In the genomic region with DNA sequence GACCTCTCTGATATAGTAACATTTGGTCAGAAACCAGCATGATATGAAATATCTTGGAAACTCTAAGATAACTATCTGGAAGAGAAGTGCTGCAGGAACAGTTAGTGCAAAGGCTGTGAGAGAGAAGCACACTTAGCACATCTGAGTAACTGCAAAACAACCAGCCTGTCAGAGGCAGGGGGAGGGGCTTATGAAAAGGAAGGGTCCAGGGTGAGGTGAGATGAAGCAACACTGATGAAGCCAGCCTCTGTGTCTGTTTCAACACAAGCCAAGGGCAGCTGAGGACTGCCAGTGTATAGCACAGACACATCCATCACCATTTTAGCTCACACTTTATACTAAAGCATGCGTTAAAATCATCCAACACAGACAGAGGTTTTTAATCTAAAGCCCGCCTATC, we compare ENCODE assay signal across 1 cellular context.
TF ChIP-seq lines count a peak whose summit lies in the region.

No MANE protein-coding gene starts in this region.

TF ChIP-seq in GM23338, 12 proteins besides CTCF, POLR2A, EP300 and RAD21 (continued from another document):
- TF ChIP-seq, protein P1, sequence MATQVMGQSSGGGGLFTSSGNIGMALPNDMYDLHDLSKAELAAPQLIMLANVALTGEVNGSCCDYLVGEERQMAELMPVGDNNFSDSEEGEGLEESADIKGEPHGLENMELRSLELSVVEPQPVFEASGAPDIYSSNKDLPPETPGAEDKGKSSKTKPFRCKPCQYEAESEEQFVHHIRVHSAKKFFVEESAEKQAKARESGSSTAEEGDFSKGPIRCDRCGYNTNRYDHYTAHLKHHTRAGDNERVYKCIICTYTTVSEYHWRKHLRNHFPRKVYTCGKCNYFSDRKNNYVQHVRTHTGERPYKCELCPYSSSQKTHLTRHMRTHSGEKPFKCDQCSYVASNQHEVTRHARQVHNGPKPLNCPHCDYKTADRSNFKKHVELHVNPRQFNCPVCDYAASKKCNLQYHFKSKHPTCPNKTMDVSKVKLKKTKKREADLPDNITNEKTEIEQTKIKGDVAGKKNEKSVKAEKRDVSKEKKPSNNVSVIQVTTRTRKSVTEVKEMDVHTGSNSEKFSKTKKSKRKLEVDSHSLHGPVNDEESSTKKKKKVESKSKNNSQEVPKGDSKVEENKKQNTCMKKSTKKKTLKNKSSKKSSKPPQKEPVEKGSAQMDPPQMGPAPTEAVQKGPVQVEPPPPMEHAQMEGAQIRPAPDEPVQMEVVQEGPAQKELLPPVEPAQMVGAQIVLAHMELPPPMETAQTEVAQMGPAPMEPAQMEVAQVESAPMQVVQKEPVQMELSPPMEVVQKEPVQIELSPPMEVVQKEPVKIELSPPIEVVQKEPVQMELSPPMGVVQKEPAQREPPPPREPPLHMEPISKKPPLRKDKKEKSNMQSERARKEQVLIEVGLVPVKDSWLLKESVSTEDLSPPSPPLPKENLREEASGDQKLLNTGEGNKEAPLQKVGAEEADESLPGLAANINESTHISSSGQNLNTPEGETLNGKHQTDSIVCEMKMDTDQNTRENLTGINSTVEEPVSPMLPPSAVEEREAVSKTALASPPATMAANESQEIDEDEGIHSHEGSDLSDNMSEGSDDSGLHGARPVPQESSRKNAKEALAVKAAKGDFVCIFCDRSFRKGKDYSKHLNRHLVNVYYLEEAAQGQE (IDR thresholded peaks at IDR 0.05; ENCODE audit: unreplicated experiment) = no peak
- TF ChIP-seq NANOG (IDR thresholded peaks at IDR 0.05; ENCODE audit: borderline replicate concordance) (no peak), EZH2phosphoT487 (IDR thresholded peaks at IDR 0.05; ENCODE audit: unreplicated experiment) (no peak), ZNF331 (CRISPR knock-in tag; IDR thresholded peaks at IDR 0.05; ENCODE audit: low read depth) (no peak), POLR2AphosphoS5 (IDR thresholded peaks at IDR 0.05; ENCODE audit: low read depth) (no peak), STAT1 (IDR thresholded peaks at IDR 0.05; ENCODE audit: unreplicated experiment) (no peak), JUNB (IDR thresholded peaks at IDR 0.05; ENCODE audit: unreplicated experiment) (no peak), EZH2 (IDR thresholded peaks at IDR 0.05; ENCODE audit: low read depth, unreplicated experiment) (no peak), CREB1 (CRISPR knock-in tag; IDR thresholded peaks at IDR 0.05; ENCODE audit: low read depth) (no peak)
- TF ChIP-seq, protein P2, sequence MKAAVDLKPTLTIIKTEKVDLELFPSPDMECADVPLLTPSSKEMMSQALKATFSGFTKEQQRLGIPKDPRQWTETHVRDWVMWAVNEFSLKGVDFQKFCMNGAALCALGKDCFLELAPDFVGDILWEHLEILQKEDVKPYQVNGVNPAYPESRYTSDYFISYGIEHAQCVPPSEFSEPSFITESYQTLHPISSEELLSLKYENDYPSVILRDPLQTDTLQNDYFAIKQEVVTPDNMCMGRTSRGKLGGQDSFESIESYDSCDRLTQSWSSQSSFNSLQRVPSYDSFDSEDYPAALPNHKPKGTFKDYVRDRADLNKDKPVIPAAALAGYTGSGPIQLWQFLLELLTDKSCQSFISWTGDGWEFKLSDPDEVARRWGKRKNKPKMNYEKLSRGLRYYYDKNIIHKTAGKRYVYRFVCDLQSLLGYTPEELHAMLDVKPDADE (IDR thresholded peaks at IDR 0.05) = no peak
- TF ChIP-seq, protein P3, sequence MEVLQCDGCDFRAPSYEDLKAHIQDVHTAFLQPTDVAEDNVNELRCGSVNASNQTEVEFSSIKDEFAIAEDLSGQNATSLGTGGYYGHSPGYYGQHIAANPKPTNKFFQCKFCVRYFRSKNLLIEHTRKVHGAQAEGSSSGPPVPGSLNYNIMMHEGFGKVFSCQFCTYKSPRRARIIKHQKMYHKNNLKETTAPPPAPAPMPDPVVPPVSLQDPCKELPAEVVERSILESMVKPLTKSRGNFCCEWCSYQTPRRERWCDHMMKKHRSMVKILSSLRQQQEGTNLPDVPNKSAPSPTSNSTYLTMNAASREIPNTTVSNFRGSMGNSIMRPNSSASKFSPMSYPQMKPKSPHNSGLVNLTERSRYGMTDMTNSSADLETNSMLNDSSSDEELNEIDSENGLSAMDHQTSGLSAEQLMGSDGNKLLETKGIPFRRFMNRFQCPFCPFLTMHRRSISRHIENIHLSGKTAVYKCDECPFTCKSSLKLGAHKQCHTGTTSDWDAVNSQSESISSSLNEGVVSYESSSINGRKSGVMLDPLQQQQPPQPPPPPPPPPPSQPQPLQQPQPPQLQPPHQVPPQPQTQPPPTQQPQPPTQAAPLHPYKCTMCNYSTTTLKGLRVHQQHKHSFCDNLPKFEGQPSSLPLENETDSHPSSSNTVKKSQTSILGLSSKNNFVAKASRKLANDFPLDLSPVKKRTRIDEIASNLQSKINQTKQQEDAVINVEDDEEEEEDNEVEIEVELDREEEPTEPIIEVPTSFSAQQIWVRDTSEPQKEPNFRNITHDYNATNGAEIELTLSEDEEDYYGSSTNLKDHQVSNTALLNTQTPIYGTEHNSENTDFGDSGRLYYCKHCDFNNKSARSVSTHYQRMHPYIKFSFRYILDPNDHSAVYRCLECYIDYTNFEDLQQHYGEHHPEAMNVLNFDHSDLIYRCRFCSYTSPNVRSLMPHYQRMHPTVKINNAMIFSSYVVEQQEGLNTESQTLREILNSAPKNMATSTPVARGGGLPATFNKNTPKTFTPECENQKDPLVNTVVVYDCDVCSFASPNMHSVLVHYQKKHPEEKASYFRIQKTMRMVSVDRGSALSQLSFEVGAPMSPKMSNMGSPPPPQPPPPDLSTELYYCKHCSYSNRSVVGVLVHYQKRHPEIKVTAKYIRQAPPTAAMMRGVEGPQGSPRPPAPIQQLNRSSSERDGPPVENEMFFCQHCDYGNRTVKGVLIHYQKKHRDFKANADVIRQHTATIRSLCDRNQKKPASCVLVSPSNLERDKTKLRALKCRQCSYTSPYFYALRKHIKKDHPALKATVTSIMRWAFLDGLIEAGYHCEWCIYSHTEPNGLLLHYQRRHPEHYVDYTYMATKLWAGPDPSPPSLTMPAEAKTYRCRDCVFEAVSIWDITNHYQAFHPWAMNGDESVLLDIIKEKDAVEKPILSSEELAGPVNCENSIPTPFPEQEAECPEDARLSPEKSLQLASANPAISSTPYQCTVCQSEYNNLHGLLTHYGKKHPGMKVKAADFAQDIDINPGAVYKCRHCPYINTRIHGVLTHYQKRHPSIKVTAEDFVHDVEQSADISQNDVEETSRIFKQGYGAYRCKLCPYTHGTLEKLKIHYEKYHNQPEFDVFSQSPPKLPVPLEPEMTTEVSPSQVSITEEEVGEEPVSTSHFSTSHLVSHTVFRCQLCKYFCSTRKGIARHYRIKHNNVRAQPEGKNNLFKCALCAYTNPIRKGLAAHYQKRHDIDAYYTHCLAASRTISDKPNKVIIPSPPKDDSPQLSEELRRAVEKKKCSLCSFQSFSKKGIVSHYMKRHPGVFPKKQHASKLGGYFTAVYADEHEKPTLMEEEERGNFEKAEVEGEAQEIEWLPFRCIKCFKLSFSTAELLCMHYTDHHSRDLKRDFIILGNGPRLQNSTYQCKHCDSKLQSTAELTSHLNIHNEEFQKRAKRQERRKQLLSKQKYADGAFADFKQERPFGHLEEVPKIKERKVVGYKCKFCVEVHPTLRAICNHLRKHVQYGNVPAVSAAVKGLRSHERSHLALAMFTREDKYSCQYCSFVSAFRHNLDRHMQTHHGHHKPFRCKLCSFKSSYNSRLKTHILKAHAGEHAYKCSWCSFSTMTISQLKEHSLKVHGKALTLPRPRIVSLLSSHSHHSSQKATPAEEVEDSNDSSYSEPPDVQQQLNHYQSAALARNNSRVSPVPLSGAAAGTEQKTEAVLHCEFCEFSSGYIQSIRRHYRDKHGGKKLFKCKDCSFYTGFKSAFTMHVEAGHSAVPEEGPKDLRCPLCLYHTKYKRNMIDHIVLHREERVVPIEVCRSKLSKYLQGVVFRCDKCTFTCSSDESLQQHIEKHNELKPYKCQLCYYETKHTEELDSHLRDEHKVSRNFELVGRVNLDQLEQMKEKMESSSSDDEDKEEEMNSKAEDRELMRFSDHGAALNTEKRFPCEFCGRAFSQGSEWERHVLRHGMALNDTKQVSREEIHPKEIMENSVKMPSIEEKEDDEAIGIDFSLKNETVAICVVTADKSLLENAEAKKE (CRISPR knock-in tag; IDR thresholded peaks at IDR 0.05) = no peak
